9 cellular contexts compared by ENCODE assay signal in genomic region chr6:144753023-144753705, GRCh38.
A peak's percentile ranks its signal among the peaks of the same experiment; 100 is the strongest.
DNase-seq lines count a peak whose midpoint lies in the region; ATAC-seq and TF ChIP-seq lines count a peak whose summit lies in the region.
"Had no signal": no experiment of that assay in that cellular context is flagged by ENCODE, and none has a peak within 500 bp of the region (broad histone marks: within the 10 kb centered on the region; RNA-seq: fewer than 3 reads in every experiment).

No MANE protein-coding gene starts in this region.

- no peaks in the 10 kb centered on the region for H3K9me3 Mint-ChIP-seq in WTC11

- H3K36me3 ChIP-seq in GM06990 (ENCODE audit: control insufficient read depth, insufficient read depth, low read length) = no peaks in the 10 kb centered on the region

- peaks cover 10% of the 10 kb centered on the region for H3K36me3 Mint-ChIP-seq in WTC11

- peak; percentile 88 for ATAC-seq in GM19043 (IDR thresholded peaks at IDR 0.05; ENCODE audit: low read depth, unreplicated experiment)
- ATAC-seq in HG02642 (IDR thresholded peaks at IDR 0.05; ENCODE audit: poor library complexity, unreplicated experiment) = peak; percentile 92
- ATAC-seq in HG03457 (IDR thresholded peaks at IDR 0.05; ENCODE audit: unreplicated experiment) = peak; percentile 89
- no peak for ATAC-seq in WTC11

- no peak overlapping the region for H3K27ac Mint-ChIP-seq in WTC11

- H3K4me3 ChIP-seq in GM06990 (replicated peaks; ENCODE audit: low read depth, low read length) = no peak overlapping the region

- DNase-seq in GM06990 (ENCODE audit: extremely low read depth, insufficient read length) (peak; percentile 30), NCI-H2227 treated with DMSO at 0.1 percent for 48 hours (lab: John Stamatoyannopoulos, UW) (no peak), cerebellar nuclear complex (lab: John Stamatoyannopoulos, UW) (no peak), WTC11 (ENCODE audit: low spot score) (no peak), NCI-H187 treated with DMSO at 0.1 percent for 48 hours (lab: John Stamatoyannopoulos, UW) (no peak)
- DNase-seq: SW 1271 had no signal

- no peaks in the 10 kb centered on the region for H3K27me3 Mint-ChIP-seq in WTC11 (ENCODE audit: low read depth)

- peaks cover 11% of the 10 kb centered on the region for H3K4me1 Mint-ChIP-seq in WTC11

- H3K4me3 Mint-ChIP-seq in WTC11 = no peak overlapping the region

- CTCF ChIA-PET in WTC11 (lab: Charles Lee) = no interaction called here

- TF ChIP-seq CTCF in GM06990 (IDR thresholded peaks at IDR 0.05; ENCODE audit: insufficient read depth, low read length, poor library complexity, severe bottlenecking) (no peak), WTC11 (IDR thresholded peaks at IDR 0.05) (no peak)

- H3K27me3 ChIP-seq in GM06990 (replicated peaks; ENCODE audit: control insufficient read depth, insufficient read depth, low read length) = no peaks in the 10 kb centered on the region

- POLR2A ChIA-PET in WTC11 (lab: Charles Lee) = no interaction called here

TF ChIP-seq in WTC11, 78 proteins besides CTCF, POLR2A, EP300 and RAD21:
- no peak for TF ChIP-seq MAX (CRISPR knock-in tag; IDR thresholded peaks at IDR 0.05)
- TF ChIP-seq ATF1 (CRISPR knock-in tag; IDR thresholded peaks at IDR 0.05) = no peak
- no peak for TF ChIP-seq NFE2L1 (CRISPR knock-in tag; IDR thresholded peaks at IDR 0.05)
- no peak for TF ChIP-seq AFF4 (CRISPR knock-in tag; IDR thresholded peaks at IDR 0.05; ENCODE audit: borderline replicate concordance)
- no peak for TF ChIP-seq ZNF671 (CRISPR knock-in tag; IDR thresholded peaks at IDR 0.05)
- no peak for TF ChIP-seq ATF2 (CRISPR knock-in tag; IDR thresholded peaks at IDR 0.05; ENCODE audit: borderline replicate concordance, low read depth)
- no peak for TF ChIP-seq TCF7 (CRISPR knock-in tag; IDR thresholded peaks at IDR 0.05; ENCODE audit: low read depth)
- TF ChIP-seq CDX4 (CRISPR knock-in tag; IDR thresholded peaks at IDR 0.05; ENCODE audit: borderline replicate concordance) = no peak
- TF ChIP-seq AR (CRISPR knock-in tag; IDR thresholded peaks at IDR 0.05) = no peak
- no peak for TF ChIP-seq ZNF263 (CRISPR knock-in tag; IDR thresholded peaks at IDR 0.05; ENCODE audit: low read depth)
- no peak for TF ChIP-seq ERG (CRISPR knock-in tag; IDR thresholded peaks at IDR 0.05)
- TF ChIP-seq GABPB1 (CRISPR knock-in tag; IDR thresholded peaks at IDR 0.05) = no peak
- TF ChIP-seq IRF1 (CRISPR knock-in tag; IDR thresholded peaks at IDR 0.05) = no peak
- no peak for TF ChIP-seq TEAD4 (CRISPR knock-in tag; IDR thresholded peaks at IDR 0.05)
- no peak for TF ChIP-seq ZNF416 (CRISPR knock-in tag; IDR thresholded peaks at IDR 0.05)
